10 cellular contexts compared by ENCODE assay signal in the genomic region with DNA sequence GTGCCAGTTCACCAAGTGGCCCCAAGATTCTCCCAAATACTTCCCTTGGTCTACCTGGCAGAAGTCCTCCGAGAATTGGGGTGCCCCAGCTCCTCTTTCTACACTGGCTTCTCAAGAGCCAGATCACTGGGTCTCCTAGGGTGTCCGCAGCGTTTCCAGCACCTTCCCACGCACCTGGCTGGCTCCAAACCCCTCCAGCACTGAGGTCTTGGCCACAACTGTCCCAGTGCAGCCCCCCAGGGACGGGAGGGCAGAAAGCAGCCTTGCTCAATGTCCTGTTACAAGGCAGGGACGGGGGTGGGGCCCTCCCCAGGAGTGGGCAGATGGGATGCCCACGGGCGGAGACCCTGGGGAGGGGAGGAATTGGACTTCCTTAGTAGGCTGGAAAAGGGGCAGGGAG. TPM values are rescaled to one million over a fixed set of nuclear protein-coding genes. Genes with fewer than 3 reads are reported as not detected.
A peak's percentile ranks its signal among the peaks of the same experiment; 100 is the strongest.
DNase-seq lines count a peak whose midpoint lies in the region; ATAC-seq and TF ChIP-seq lines count a peak whose summit lies in the region.
"Had no signal": no experiment of that assay in that cellular context is flagged by ENCODE, and none has a peak within 500 bp of the region (broad histone marks: within the 10 kb centered on the region; RNA-seq: fewer than 3 reads in every experiment).

No MANE protein-coding gene starts in this region.

- H3K4ac ChIP-seq in mesenchymal stem cell (ENCODE audit: low read depth in 1 of 2, low read length in 2 of 2), result no peak overlapping the region

- intact Hi-C loops in body of pancreas (cut with DNase I), result loop anchor here (10.0 kb wide), 1 partner anchor 46 kb away; no protein-coding TSS in a partner anchor

- peaks cover 66% of the 10 kb centered on the region for H3K36me3 Mint-ChIP-seq in activated T-cell treated with anti-CD3 and anti-CD28 coated beads, Interleukin-2, amount 50 U/mL, for 24 hours (ENCODE audit: low read depth)

- no peaks in the 10 kb centered on the region for H3K36me3 ChIP-seq in body of pancreas (replicated peaks in 1 of 2; ENCODE audit: insufficient read depth in 1 of 2, low read depth in 2 of 2)
- H3K36me3 ChIP-seq in mesenchymal stem cell (ENCODE audit: control insufficient read depth in 1 of 2, insufficient read depth in 2 of 2, low read depth in 1 of 2, low read length in 2 of 2), result peaks cover 7 to 8% of the 10 kb centered on the region in 2 experiments
- peaks cover 0 to 1% (median 0%) of the 10 kb centered on the region in 3 donors for H3K36me3 ChIP-seq in tibial nerve
- H3K36me3 ChIP-seq: cardiac muscle cell had no signal

- ATAC-seq in body of pancreas (no peak), GM18909 (IDR thresholded peaks at IDR 0.05; ENCODE audit: poor library complexity, unreplicated experiment) (no peak), HG03280 (IDR thresholded peaks at IDR 0.05; ENCODE audit: unreplicated experiment) (no peak)

- peak overlapping the region; percentile 87 for H3K9ac ChIP-seq in mesenchymal stem cell (ENCODE audit: low read length)

- no peak overlapping the region for H2BK5ac ChIP-seq in mesenchymal stem cell (ENCODE audit: low read depth, low read length, poor library complexity, severe bottlenecking)

- WGBS in body of pancreas, 2 donors, result 44 to 54% methylated on average over 7 to 8 of the region's 8 CpGs
- WGBS in mesenchymal stem cell, result 87% methylated on average over 8 of the region's 8 CpGs
- 63 to 68% methylated on average over 8 of the region's 8 CpGs for WGBS in tibial nerve, 2 donors

- peak overlapping the region; percentile 36 for H2BK15ac ChIP-seq in mesenchymal stem cell (ENCODE audit: low read depth, poor library complexity, severe bottlenecking)

- peak overlapping the region; percentile 90 for H3K27ac Mint-ChIP-seq in activated T-cell treated with anti-CD3 and anti-CD28 coated beads, Interleukin-2, amount 50 U/mL, for 24 hours

- H3K27ac ChIP-seq in body of pancreas (peak overlapping the region; percentile 45 to 71 (median 69)), mesenchymal stem cell (ENCODE audit: low read length, poor library complexity, severe bottlenecking) (no peak overlapping the region), tibial nerve (peak overlapping the region; percentile 68 to 90 (median 87))
- H3K27ac ChIP-seq: cardiac muscle cell had no signal

- peak overlapping the region; percentile 65 for H2BK120ac ChIP-seq in mesenchymal stem cell (ENCODE audit: low read depth, low read length)

- H3K4me1 Mint-ChIP-seq in activated T-cell treated with anti-CD3 and anti-CD28 coated beads, Interleukin-2, amount 50 U/mL, for 24 hours (ENCODE audit: low read depth), result peaks cover 73% of the 10 kb centered on the region

- H2AFZ ChIP-seq in mesenchymal stem cell (ENCODE audit: low read depth, low read length), result no peak overlapping the region

- H3K4me3 Mint-ChIP-seq in activated T-cell treated with anti-CD3 and anti-CD28 coated beads, Interleukin-2, amount 50 U/mL, for 24 hours, result peak overlapping the region; percentile 89

- peak overlapping the region in 1 of 2 donors; percentile 31 for H3K4me3 ChIP-seq in body of pancreas
- peak overlapping the region; percentile 82 to 90 for H3K4me3 ChIP-seq in mesenchymal stem cell (ENCODE audit: insufficient read depth in 1 of 2, low read depth in 1 of 2, low read length in 2 of 2)
- H3K4me3 ChIP-seq in tibial nerve, result peak overlapping the region; percentile 57 to 76 (median 64)

- TF ChIP-seq POLR2A in body of pancreas (IDR thresholded peaks at IDR 0.05) (no peak), tibial nerve (IDR thresholded peaks at IDR 0.05) (no peak)

- H3K23ac ChIP-seq in mesenchymal stem cell (ENCODE audit: low read length in 2 of 2), result peak overlapping the region in 1 of 2 experiments; percentile 77

- DNase-seq in activated T-cell treated with anti-CD3 and anti-CD28 coated beads, Interleukin-2, amount 50 U/mL, for 24 hours, result no peak
- DNase-seq in activated T-cell treated with anti-CD3 and anti-CD28 coated beads, Interleukin-2, amount 50 U/mL, for 1 hour, result no peak
- no peak for DNase-seq in body of pancreas
- no peak for DNase-seq in mesenchymal stem cell
- DNase-seq in tibial nerve (ENCODE audit: low spot score in 2 of 2), result no peak
- no peak for DNase-seq in NOMO-1 treated with DMSO at 0.1 percent for 48 hours (lab: John Stamatoyannopoulos, UW; ENCODE audit: unreplicated experiment)
- DNase-seq: NCI-H187 had no signal

- H3K4me2 ChIP-seq in mesenchymal stem cell (ENCODE audit: low read length, poor library complexity, severe bottlenecking), result peak overlapping the region; percentile 95

- H3K14ac ChIP-seq in mesenchymal stem cell (ENCODE audit: low read length in 2 of 2), result peak overlapping the region in 1 of 2 experiments; percentile 68

- H3K27me3 ChIP-seq in body of pancreas (no peaks in the 10 kb centered on the region), mesenchymal stem cell (ENCODE audit: control insufficient read depth in 1 of 2, insufficient read depth in 1 of 2, low read length in 2 of 2) (no peaks in the 10 kb centered on the region), tibial nerve (no peaks in the 10 kb centered on the region)
- H3K27me3 ChIP-seq: cardiac muscle cell had no signal

- peak overlapping the region; percentile 83 for H2AK5ac ChIP-seq in mesenchymal stem cell (ENCODE audit: low read length, severe bottlenecking)

- no peaks in the 10 kb centered on the region for H3K9me3 Mint-ChIP-seq in activated T-cell treated with anti-CD3 and anti-CD28 coated beads, Interleukin-2, amount 50 U/mL, for 24 hours

- H3K9me3 ChIP-seq in body of pancreas (no peaks in the 10 kb centered on the region), mesenchymal stem cell (ENCODE audit: control insufficient read depth, low read length) (no peaks in the 10 kb centered on the region), tibial nerve (no peaks in the 10 kb centered on the region)

- no peaks in the 10 kb centered on the region for H3K27me3 Mint-ChIP-seq in activated T-cell treated with anti-CD3 and anti-CD28 coated beads, Interleukin-2, amount 50 U/mL, for 24 hours

- H4K91ac ChIP-seq in mesenchymal stem cell (ENCODE audit: low read length), result peak overlapping the region; percentile 88

- TF ChIP-seq EP300 in tibial nerve (IDR thresholded peaks at IDR 0.05), result no peak

- H3K18ac ChIP-seq in mesenchymal stem cell (ENCODE audit: low read depth in 1 of 2, low read length in 2 of 2), result peak overlapping the region; percentile 11 to 91

- H2BK12ac ChIP-seq in mesenchymal stem cell (ENCODE audit: low read length in 2 of 2), result peak overlapping the region in 1 of 2 experiments; percentile 87

- no peak for TF ChIP-seq CTCF in body of pancreas (IDR thresholded peaks at IDR 0.05)
- no peak for TF ChIP-seq CTCF in tibial nerve (IDR thresholded peaks at IDR 0.05)

- peaks cover 68% of the 10 kb centered on the region for H3K4me1 ChIP-seq in body of pancreas
- H3K4me1 ChIP-seq in mesenchymal stem cell (ENCODE audit: control insufficient read depth, insufficient read depth, low read depth, low read length), result peaks cover 28% of the 10 kb centered on the region
- peaks cover 0 to 75% (median 48%) of the 10 kb centered on the region in 4 donors for H3K4me1 ChIP-seq in tibial nerve

- peaks cover 31% of the 10 kb centered on the region for H3K79me1 ChIP-seq in mesenchymal stem cell (replicated peaks; ENCODE audit: low read length, poor library complexity, severe bottlenecking)

- H4K8ac ChIP-seq in mesenchymal stem cell (ENCODE audit: low read length), result peak overlapping the region; percentile 61

RNA-seq across cellular contexts. Expression of gene ECE1, which starts 1.1 kb away (rescaled TPM):
- total RNA-seq in body of pancreas (10 to 100 TPM; 79.1 to 83.3 TPM), tibial nerve (100 to 1,000 TPM in 2 of 4 donors, 10 to 100 TPM in 2; 84.1 to 128 (median 110) TPM)
- 229 TPM for polyA plus RNA-seq in mesenchymal stem cell (2013, experiment 1 of 2)
- polyA plus RNA-seq in mesenchymal stem cell (2013, experiment 2 of 2), result 222 TPM
